Comparison of ENCODE assay signal across 2 cellular contexts in genomic region chr16:74717367-74717766, GRCh38.
TF ChIP-seq lines count a peak whose summit lies in the region.

No MANE protein-coding gene starts in this region.

TF ChIP-seq in SK-N-SH, 30 proteins besides CTCF, POLR2A, EP300 and RAD21 (continued from another document):
- no peak for TF ChIP-seq ZBTB33 (IDR thresholded peaks at IDR 0.05; ENCODE audit: borderline replicate concordance, low read depth)
- TF ChIP-seq YY1 (IDR thresholded peaks at IDR 0.05; ENCODE audit: low read depth), result no peak
- no peak for TF ChIP-seq ELF1 (IDR thresholded peaks at IDR 0.05)
- TF ChIP-seq SIN3A (IDR thresholded peaks at IDR 0.05; ENCODE audit: borderline replicate concordance, low read depth, low read length), result no peak
- TF ChIP-seq CHD2 (IDR thresholded peaks at IDR 0.05; ENCODE audit: low read length, partially characterized antibody), result no peak
- no peak for TF ChIP-seq RFX5 (IDR thresholded peaks at IDR 0.05; ENCODE audit: low read length)
- TF ChIP-seq RCOR1 (IDR thresholded peaks at IDR 0.05; ENCODE audit: low read length), result no peak
- no peak for TF ChIP-seq POLR2AphosphoS5 (IDR thresholded peaks at IDR 0.05; ENCODE audit: low read depth, low read length)
- no peak for TF ChIP-seq GABPA (IDR thresholded peaks at IDR 0.05; ENCODE audit: low read depth)
- TF ChIP-seq FOXJ3 (CRISPR knock-in tag; IDR thresholded peaks at IDR 0.05), result no peak
- no peak for TF ChIP-seq TCF12 (IDR thresholded peaks at IDR 0.05)
- no peak for TF ChIP-seq SMC3 (IDR thresholded peaks at IDR 0.05; ENCODE audit: low read depth, low read length)
- TF ChIP-seq USF1 (IDR thresholded peaks at IDR 0.05; ENCODE audit: borderline replicate concordance, low read depth), result no peak
- TF ChIP-seq IRF3 (IDR thresholded peaks at IDR 0.05; ENCODE audit: low read depth, low read length), result no peak
- TF ChIP-seq GATA2 (CRISPR knock-in tag; IDR thresholded peaks at IDR 0.05), result no peak
- no peak for TF ChIP-seq USF2 (IDR thresholded peaks at IDR 0.05; ENCODE audit: borderline replicate concordance, low read depth, low read length)
- TF ChIP-seq TAF1 (IDR thresholded peaks at IDR 0.05; ENCODE audit: borderline replicate concordance, low read depth, low read length), result no peak
- TF ChIP-seq FOSL2 (IDR thresholded peaks at IDR 0.05; ENCODE audit: borderline replicate concordance, low read depth), result no peak
- no peak for TF ChIP-seq MEF2A (IDR thresholded peaks at IDR 0.05; ENCODE audit: borderline replicate concordance, low read depth)
TF ChIP-seq in SK-N-SH: peak in this region for 0.

TF ChIP-seq in SK-N-SH treated with all-trans-retinoic acid at 6 μM for 48 hours, 23 proteins besides CTCF, POLR2A, EP300 and RAD21 (continued from another document):
- no peak for TF ChIP-seq PATZ1 (CRISPR knock-in tag; IDR thresholded peaks at IDR 0.05; ENCODE audit: borderline replicate concordance)
- TF ChIP-seq ZNF70 (CRISPR knock-in tag; IDR thresholded peaks at IDR 0.05), result no peak
- no peak for TF ChIP-seq ESRRG (CRISPR knock-in tag; IDR thresholded peaks at IDR 0.05)
- TF ChIP-seq BACH2 (CRISPR knock-in tag; IDR thresholded peaks at IDR 0.05; ENCODE audit: borderline replicate concordance), result no peak
- no peak for TF ChIP-seq SNAI2 (CRISPR knock-in tag; IDR thresholded peaks at IDR 0.05)
- no peak for TF ChIP-seq CSDC2 (CRISPR knock-in tag; IDR thresholded peaks at IDR 0.05)
- TF ChIP-seq OSR1 (CRISPR knock-in tag; IDR thresholded peaks at IDR 0.05), result no peak
- TF ChIP-seq RARB (CRISPR knock-in tag; IDR thresholded peaks at IDR 0.05), result no peak
- TF ChIP-seq TOX (CRISPR knock-in tag; IDR thresholded peaks at IDR 0.05; ENCODE audit: borderline replicate concordance), result no peak
- no peak for TF ChIP-seq ZFP30 (CRISPR knock-in tag; IDR thresholded peaks at IDR 0.05)
- TF ChIP-seq POU6F1 (CRISPR knock-in tag; IDR thresholded peaks at IDR 0.05; ENCODE audit: borderline replicate concordance, low read depth), result no peak
